ENCODE assay signal across 10 cellular contexts in genomic region chr2:181140414-181140813, GRCh38.
DNase-seq lines count a peak whose midpoint lies in the region; ATAC-seq and TF ChIP-seq lines count a peak whose summit lies in the region.
"Had no signal": no experiment of that assay in that cellular context is flagged by ENCODE, and none has a peak within 500 bp of the region (broad histone marks: within the 10 kb centered on the region; RNA-seq: fewer than 3 reads in every experiment).

No MANE protein-coding gene starts in this region.

- H3K9me3 Mint-ChIP-seq in activated CD8-positive, alpha-beta memory T cell treated with anti-CD3 and anti-CD28 coated beads, Interleukin-2, amount 10 ng/mL, durations not matched to agents 7 days and 5 days (ENCODE audit: low read depth): peaks cover 5% of the 10 kb centered on the region
- H3K9me3 Mint-ChIP-seq in activated T-helper 2 cell treated with anti-CD3 and anti-CD28 coated beads, Interferon-gamma antibody, Interleukin-2, Interleukin-4, amounts not matched to agents 10 μg/mL and 5 μg/mL and 100 μg/mL, durations not matched to agents 14 hours and 24 hours and 36 hours: peaks cover 15% of the 10 kb centered on the region
- no peaks in the 10 kb centered on the region for H3K9me3 Mint-ChIP-seq in natural killer cell

- H3K27me3 ChIP-seq in Loucy (ENCODE audit: insufficient read depth, low read length, poor library complexity, severe bottlenecking): no peaks in the 10 kb centered on the region
- H3K27me3 ChIP-seq in uterus: no peaks in the 10 kb centered on the region

- intact Hi-C loops in activated T-helper 2 cell treated with anti-CD3 and anti-CD28 coated beads, Interferon-gamma antibody, Interleukin-2, Interleukin-4, amounts not matched to agents 10 μg/mL and 5 μg/mL and 100 μg/mL, durations not matched to agents 14 hours and 24 hours and 36 hours (cut with micrococcal nuclease): no loop called here
- intact Hi-C loops in natural killer cell (cut with micrococcal nuclease) (loop anchor here (5.0 kb wide), 2 partner anchors 33 to 167 kb away; no protein-coding TSS in a partner anchor), uterus (cut with DNase I; ENCODE audit: low total_unique reads) (no loop called here)

- H3K9me3 ChIP-seq in Loucy (ENCODE audit: insufficient read depth, low read depth, low read length) (peaks cover 4% of the 10 kb centered on the region; the same call in 1 of the 2 replicates), uterus (no peaks in the 10 kb centered on the region)

- no peak for TF ChIP-seq CTCF in Loucy (conservative IDR thresholded peaks at IDR 0.05; ENCODE audit: low read length)
- TF ChIP-seq CTCF in natural killer cell (IDR thresholded peaks at IDR 0.05): no peak
- TF ChIP-seq CTCF in uterus (IDR thresholded peaks at IDR 0.05): no peak

- H3K27ac ChIP-seq in uterus: no peak overlapping the region

- H4K20me1 ChIP-seq in Loucy (ENCODE audit: insufficient read depth, low read length, poor library complexity, severe bottlenecking): no peaks in the 10 kb centered on the region

- H2AFZ ChIP-seq in Loucy (ENCODE audit: low read length): no peak overlapping the region

- peaks cover 85% of the 10 kb centered on the region for H3K4me1 Mint-ChIP-seq in activated CD8-positive, alpha-beta memory T cell treated with anti-CD3 and anti-CD28 coated beads, Interleukin-2, amount 10 ng/mL, durations not matched to agents 7 days and 5 days
- H3K4me1 Mint-ChIP-seq in activated T-helper 2 cell treated with anti-CD3 and anti-CD28 coated beads, Interferon-gamma antibody, Interleukin-2, Interleukin-4, amounts not matched to agents 10 μg/mL and 5 μg/mL and 100 μg/mL, durations not matched to agents 14 hours and 24 hours and 36 hours (ENCODE audit: low read depth): peaks cover 79% of the 10 kb centered on the region
- H3K4me1 Mint-ChIP-seq in natural killer cell: peaks cover 72 to 73% of the 10 kb centered on the region in 2 donors

- H3F3A ChIP-seq in Loucy (ENCODE audit: low read depth): no peaks in the 10 kb centered on the region

- H3K79me2 ChIP-seq in Loucy (ENCODE audit: insufficient read depth, low read length): peaks cover 40% of the 10 kb centered on the region

- DNase-seq in activated CD8-positive, alpha-beta memory T cell treated with anti-CD3 and anti-CD28 coated beads, Interleukin-2, amount 10 ng/mL, durations not matched to agents 7 days and 5 days: no peak
- no peak for DNase-seq in activated CD8-positive, alpha-beta memory T cell treated with anti-CD3 and anti-CD28 coated beads for 24 hours
- DNase-seq in activated T-helper 2 cell treated with anti-CD3 and anti-CD28 coated beads, Interferon-gamma antibody, Interleukin-2, Interleukin-4, amounts not matched to agents 10 μg/mL and 5 μg/mL and 100 μg/mL, durations not matched to agents 14 hours and 24 hours and 36 hours (ENCODE audit: low spot score): no peak
- DNase-seq in natural killer cell (no peak), uterus (no peak), SIG-M5 treated with dmso at 0.1 percent for 504 hours (lab: John Stamatoyannopoulos, UW; ENCODE audit: unreplicated experiment) (no peak), D341Med (ENCODE audit: low spot score) (no peak)
- DNase-seq: GF-D8, RPMI8226 had no signal

- peaks cover 38% of the 10 kb centered on the region for H3K36me3 Mint-ChIP-seq in activated CD8-positive, alpha-beta memory T cell treated with anti-CD3 and anti-CD28 coated beads, Interleukin-2, amount 10 ng/mL, durations not matched to agents 7 days and 5 days
- peaks cover 33% of the 10 kb centered on the region for H3K36me3 Mint-ChIP-seq in activated T-helper 2 cell treated with anti-CD3 and anti-CD28 coated beads, Interferon-gamma antibody, Interleukin-2, Interleukin-4, amounts not matched to agents 10 μg/mL and 5 μg/mL and 100 μg/mL, durations not matched to agents 14 hours and 24 hours and 36 hours (ENCODE audit: low read depth)
- no peaks in the 10 kb centered on the region for H3K36me3 Mint-ChIP-seq in natural killer cell

- H3K9me2 ChIP-seq in Loucy (replicated peaks; ENCODE audit: low read depth, low read length): no peaks in the 10 kb centered on the region

- H3K4me2 ChIP-seq in Loucy (ENCODE audit: low read depth, low read length, poor library complexity, severe bottlenecking): peak overlapping the region; percentile 59

- H3K27ac Mint-ChIP-seq in activated CD8-positive, alpha-beta memory T cell treated with anti-CD3 and anti-CD28 coated beads, Interleukin-2, amount 10 ng/mL, durations not matched to agents 7 days and 5 days: peak overlapping the region; percentile 91
- H3K27ac Mint-ChIP-seq in activated T-helper 2 cell treated with anti-CD3 and anti-CD28 coated beads, Interferon-gamma antibody, Interleukin-2, Interleukin-4, amounts not matched to agents 10 μg/mL and 5 μg/mL and 100 μg/mL, durations not matched to agents 14 hours and 24 hours and 36 hours: peak overlapping the region; percentile 86
- peak overlapping the region; percentile 91 to 92 for H3K27ac Mint-ChIP-seq in natural killer cell

- no peaks in the 10 kb centered on the region for H3K27me3 Mint-ChIP-seq in activated CD8-positive, alpha-beta memory T cell treated with anti-CD3 and anti-CD28 coated beads, Interleukin-2, amount 10 ng/mL, durations not matched to agents 7 days and 5 days
- H3K27me3 Mint-ChIP-seq in activated T-helper 2 cell treated with anti-CD3 and anti-CD28 coated beads, Interferon-gamma antibody, Interleukin-2, Interleukin-4, amounts not matched to agents 10 μg/mL and 5 μg/mL and 100 μg/mL, durations not matched to agents 14 hours and 24 hours and 36 hours (ENCODE audit: low read depth): no peaks in the 10 kb centered on the region
- no peaks in the 10 kb centered on the region for H3K27me3 Mint-ChIP-seq in natural killer cell (ENCODE audit: low read depth in 2 of 2)

- CTCF ChIA-PET in activated CD8-positive, alpha-beta memory T cell treated with anti-CD3 and anti-CD28 coated beads, Interleukin-2, amount 10 ng/mL, durations not matched to agents 7 days and 5 days (lab: Charles Lee): interaction anchor here (0.7 to 9.6 kb wide), 4 partner anchors 12 to 171 kb away, joined by 3 to 118 read pairs (median 4); no protein-coding TSS in a partner anchor

- TF ChIP-seq POLR2A in uterus (IDR thresholded peaks at IDR 0.05): no peak

- H3K4me1 ChIP-seq in Loucy (ENCODE audit: insufficient read depth, low read length, poor library complexity, severe bottlenecking) (peaks cover 66% of the 10 kb centered on the region), uterus (no peaks in the 10 kb centered on the region)

- peak overlapping the region; percentile 35 for H3K9ac ChIP-seq in Loucy (ENCODE audit: low read depth, low read length, poor library complexity, severe bottlenecking)

- H3K4me3 ChIP-seq in Loucy (ENCODE audit: low read length, poor library complexity, severe bottlenecking): peak overlapping the region; percentile 18
- no peak overlapping the region for H3K4me3 ChIP-seq in uterus

- no peak for ATAC-seq in activated CD8-positive, alpha-beta memory T cell treated with anti-CD3 and anti-CD28 coated beads, Interleukin-2, amount 10 ng/mL, durations not matched to agents 7 days and 5 days
- ATAC-seq in natural killer cell: peak; percentile 45 to 58 (median 54)

- H3K36me3 ChIP-seq in Loucy (ENCODE audit: insufficient read depth, low read length): no peaks in the 10 kb centered on the region
- no peaks in the 10 kb centered on the region for H3K36me3 ChIP-seq in uterus

- peak overlapping the region; percentile 70 for H3K4me3 Mint-ChIP-seq in activated CD8-positive, alpha-beta memory T cell treated with anti-CD3 and anti-CD28 coated beads, Interleukin-2, amount 10 ng/mL, durations not matched to agents 7 days and 5 days
- peak overlapping the region; percentile 14 for H3K4me3 Mint-ChIP-seq in activated T-helper 2 cell treated with anti-CD3 and anti-CD28 coated beads, Interferon-gamma antibody, Interleukin-2, Interleukin-4, amounts not matched to agents 10 μg/mL and 5 μg/mL and 100 μg/mL, durations not matched to agents 14 hours and 24 hours and 36 hours (ENCODE audit: low read depth)
- H3K4me3 Mint-ChIP-seq in natural killer cell: peak overlapping the region; percentile 28

Comparison
In these comparisons a context has a peak if more than half of its experiments do, and no peak if none do; other contexts are left out.
1. H3K4me3 Mint-ChIP-seq: peak in every context shown above with its lines; median percentile 70 in activated CD8-positive, alpha-beta memory T cell treated with anti-CD3 and anti-CD28 coated beads, Interleukin-2, amount 10 ng/mL, durations not matched to agents 7 days and 5 days; 28 in natural killer cell; 14 in activated T-helper 2 cell treated with anti-CD3 and anti-CD28 coated beads, Interferon-gamma antibody, Interleukin-2, Interleukin-4, amounts not matched to agents 10 μg/mL and 5 μg/mL and 100 μg/mL, durations not matched to agents 14 hours and 24 hours and 36 hours.